8 cellular contexts compared by ENCODE assay signal in genomic region chr1:156608036-156608674, GRCh38. TPM values are rescaled to one million over a fixed set of nuclear protein-coding genes. Genes with fewer than 3 reads are reported as not detected.
DNase-seq lines count a peak whose midpoint lies in the region; ATAC-seq and TF ChIP-seq lines count a peak whose summit lies in the region.

No MANE protein-coding gene starts in this region.

- H3K27ac Mint-ChIP-seq in CD8-positive, alpha-beta T cell: no peak overlapping the region

- peak; percentile 81 for TF ChIP-seq RAD21 in SK-N-SH (IDR thresholded peaks at IDR 0.05; ENCODE audit: low read length)

- no peaks in the 10 kb centered on the region for H4K20me1 ChIP-seq in SK-N-SH (ENCODE audit: insufficient read depth)

- no peaks in the 10 kb centered on the region for H3K36me3 ChIP-seq in CD8-positive, alpha-beta T cell (ENCODE audit: insufficient read depth, low read length)
- H3K36me3 ChIP-seq in SK-N-SH (replicated peaks in 1 of 2; ENCODE audit: control insufficient read depth in 1 of 2, insufficient read depth in 2 of 2, low read length in 1 of 2): no peaks in the 10 kb centered on the region
- no peaks in the 10 kb centered on the region for H3K36me3 ChIP-seq in adrenal gland (replicated peaks in 1 of 2)
- no peaks in the 10 kb centered on the region for H3K36me3 ChIP-seq in heart left ventricle

- peaks cover 8% of the 10 kb centered on the region for H3K4me1 ChIP-seq in CD8-positive, alpha-beta T cell (ENCODE audit: insufficient read depth, low read length)
- H3K4me1 ChIP-seq in SK-N-SH (ENCODE audit: control insufficient read depth in 1 of 2, insufficient read depth in 2 of 2, low read depth in 1 of 2, low read length in 1 of 2) (peaks cover 0 to 2% of the 10 kb centered on the region in 2 experiments; a peak in 1 of 4 replicates), adrenal gland (replicated peaks in 1 of 2) (no peaks in the 10 kb centered on the region), heart left ventricle (peaks cover 0 to 8% (median 4%) of the 10 kb centered on the region in 12 donors)

- no peak overlapping the region for H3K9ac ChIP-seq in SK-N-SH

- H2AFZ ChIP-seq in SK-N-SH (ENCODE audit: low read depth): peak overlapping the region; percentile 33

- TF ChIP-seq POLR2A in adrenal gland (IDR thresholded peaks at IDR 0.05) (no peak), heart left ventricle (IDR thresholded peaks at IDR 0.05) (no peak)

- H3K27me3 Mint-ChIP-seq in CD8-positive, alpha-beta T cell (ENCODE audit: low read depth): peaks cover 9% of the 10 kb centered on the region

- intact Hi-C loops in CD8-positive, alpha-beta T cell (cut with DNase I, micrococcal nuclease): loop anchor here (1.0 to 2.0 kb wide), 4 partner anchors 24 to 161 kb away; no protein-coding TSS in a partner anchor
- intact Hi-C loops in adrenal gland (cut with DNase I) (no loop called here), heart left ventricle (cut with DNase I) (loop anchor here (1.0 to 10.0 kb wide), 9 partner anchors 103 to 223 kb away; partner anchors contain the start of gene MEF2D (in 1 of the 10))

- DNase-seq in CD8-positive, alpha-beta T cell: peak; percentile 37 to 74 (median 64)
- peak; percentile 59 for DNase-seq in NCI-H1105 (lab: John Stamatoyannopoulos, UW)
- DNase-seq in SK-N-SH: peak; percentile 65
- peak; percentile 62 to 83 (median 70) for DNase-seq in adrenal gland
- DNase-seq in heart left ventricle: peak in 4 of 5 donors; percentile 41 to 63 (median 60)
- peak; percentile 71 for DNase-seq in renal cortical epithelial cell (ENCODE audit: low read depth)

- ATAC-seq in CD8-positive, alpha-beta T cell: peak; percentile 95
- peak; percentile 81 for ATAC-seq in GM21515 (IDR thresholded peaks at IDR 0.05; ENCODE audit: unreplicated experiment)
- ATAC-seq in heart left ventricle: peak; percentile 89 to 94 (median 91)
- ATAC-seq in GM19023 (IDR thresholded peaks at IDR 0.05; ENCODE audit: unreplicated experiment): no peak

- no peaks in the 10 kb centered on the region for H3K9me2 ChIP-seq in SK-N-SH

- CTCF ChIA-PET in CD8-positive, alpha-beta T cell (lab: Charles Lee): interaction anchor here (0.6 to 2.1 kb wide), 39 partner anchors 9 to 350 kb away, joined by 3 to 58 read pairs (median 4); partner anchors contain the start of genes NAXE and TTC24
- CTCF ChIA-PET in SK-N-SH (lab: Yijun Ruan, JAX): interaction anchor here (0.6 to 3.2 kb wide), 34 partner anchors 9 to 237 kb away, joined by 3 to 104 read pairs (median 6); partner anchors contain the start of genes HAPLN2, IQGAP3, MEF2D and NAXE

- no peak overlapping the region for H3K4me3 Mint-ChIP-seq in CD8-positive, alpha-beta T cell

- H3K9me3 ChIP-seq in CD8-positive, alpha-beta T cell (ENCODE audit: low read length): no peaks in the 10 kb centered on the region
- H3K9me3 ChIP-seq in SK-N-SH (no peaks in the 10 kb centered on the region), adrenal gland (replicated peaks in 1 of 3) (no peaks in the 10 kb centered on the region), heart left ventricle (no peaks in the 10 kb centered on the region)

- peaks cover 11% of the 10 kb centered on the region for H3K4me1 Mint-ChIP-seq in CD8-positive, alpha-beta T cell (ENCODE audit: low read depth)

- no peak for TF ChIP-seq EP300 in SK-N-SH (IDR thresholded peaks at IDR 0.05; ENCODE audit: borderline replicate concordance in 1 of 2, low read depth in 1 of 2, low read length in 1 of 2)

- no peaks in the 10 kb centered on the region for H3K27me3 ChIP-seq in CD8-positive, alpha-beta T cell (ENCODE audit: insufficient read depth, low read length)
- no peaks in the 10 kb centered on the region for H3K27me3 ChIP-seq in SK-N-SH (ENCODE audit: insufficient read depth)
- H3K27me3 ChIP-seq in adrenal gland: peaks cover 10% of the 10 kb centered on the region
- no peaks in the 10 kb centered on the region for H3K27me3 ChIP-seq in heart left ventricle

- no peaks in the 10 kb centered on the region for H3K9me3 Mint-ChIP-seq in CD8-positive, alpha-beta T cell

- no peak overlapping the region for H3K4me3 ChIP-seq in CD8-positive, alpha-beta T cell (ENCODE audit: low read depth, low read length)
- H3K4me3 ChIP-seq in SK-N-SH (ENCODE audit: low read depth in 2 of 2, low read length in 1 of 2): peak overlapping the region in 1 of 2 experiments; percentile 18; a peak in 1 of 4 replicates
- H3K4me3 ChIP-seq in adrenal gland: no peak overlapping the region
- H3K4me3 ChIP-seq in heart left ventricle: no peak overlapping the region

- 0 out of 2 replicates have a peak overlapping the region, but pooled peaks have one; percentile 12 for H3K4me2 ChIP-seq in SK-N-SH

- POLR2A ChIA-PET in CD8-positive, alpha-beta T cell (lab: Charles Lee): interaction anchor here (0.6 to 2.1 kb wide), 5 partner anchors 16 to 162 kb away, joined by 3 to 17 read pairs (median 4); partner anchors contain the start of gene NAXE
- POLR2A ChIA-PET in SK-N-SH (lab: Yijun Ruan, JAX): interaction anchor here (1.1 kb wide), 1 partner anchor 16 kb away, joined by 3 read pairs; the partner anchor contains the start of gene NAXE

- peaks cover 11% of the 10 kb centered on the region for H3F3A ChIP-seq in SK-N-SH (replicated peaks; ENCODE audit: insufficient read depth)

- TF ChIP-seq CTCF in CD8-positive, alpha-beta T cell (IDR thresholded peaks at IDR 0.05): peak; percentile 88
- TF ChIP-seq CTCF in SK-N-SH (IDR thresholded peaks at IDR 0.05) (peak; percentile 81), adrenal gland (IDR thresholded peaks at IDR 0.05) (peak; percentile 68 to 92 (median 82)), heart left ventricle (IDR thresholded peaks at IDR 0.05) (peak; percentile 55 to 84 (median 76))

- H3K79me2 ChIP-seq in SK-N-SH (ENCODE audit: insufficient read depth): no peaks in the 10 kb centered on the region

- WGBS in SK-N-SH (ENCODE audit: low lambda C conversion rate): 22% methylated on average over 7 of the region's 7 CpGs
- WGBS in adrenal gland, 4 donors: 28 to 29% (median 28%) methylated on average over 7 of the region's 7 CpGs
- WGBS in heart left ventricle, 4 donors: 29 to 34% (median 32%) methylated on average over 7 of the region's 7 CpGs

- no peak overlapping the region for H3K27ac ChIP-seq in CD8-positive, alpha-beta T cell (ENCODE audit: low read depth, low read length)
- no peak overlapping the region for H3K27ac ChIP-seq in SK-N-SH (ENCODE audit: low read depth in 2 of 2, low read length in 1 of 2)
- no peak overlapping the region for H3K27ac ChIP-seq in adrenal gland
- H3K27ac ChIP-seq in heart left ventricle: no peak overlapping the region

- no peaks in the 10 kb centered on the region for H3K36me3 Mint-ChIP-seq in CD8-positive, alpha-beta T cell

TF ChIP-seq in SK-N-SH, 30 proteins besides CTCF, POLR2A, EP300 and RAD21:
- TF ChIP-seq NFIC (IDR thresholded peaks at IDR 0.05; ENCODE audit: borderline replicate concordance) (no peak), MXI1 (IDR thresholded peaks at IDR 0.05; ENCODE audit: low read depth, low read length) (0 out of 2 replicates have a peak, but pooled peaks have one; percentile 18), SMC3 (IDR thresholded peaks at IDR 0.05; ENCODE audit: low read depth, low read length) (peak; percentile 90)

RNA-seq across cellular contexts. Expression of gene GPATCH4, which starts 6.9 kb away (rescaled TPM):
- 10 to 100 TPM; 46.4 to 46.7 TPM for total RNA-seq in CD8-positive, alpha-beta T cell
- polyA plus RNA-seq in SK-N-SH (2012; rRNA removed) (36.6 and 46.8 TPM in 2 replicates), adrenal gland (10 to 100 TPM; 13.9 to 72.2 (median 39.3) TPM), heart left ventricle (10 to 100 TPM; 21.6 to 67.5 TPM)
- polyA plus RNA-seq in SK-N-SH (2012; cell fraction: cytosol; rRNA removed): 45.1 and 47.1 TPM in 2 replicates
- polyA plus RNA-seq in SK-N-SH (2012; cell fraction: nucleus; rRNA removed): 41.7 and 60.0 TPM in 2 replicates
- total RNA-seq in adrenal gland (10 to 100 TPM in 7 of 8 donors, 1 to 10 TPM in 1; 7.8 to 42.4 (median 26.3) TPM), heart left ventricle (10 to 100 TPM in 8 of 9 donors, 1 to 10 TPM in 1; 8.8 to 30.1 (median 12.6) TPM), renal cortical epithelial cell (13.5 and 33.8 TPM in 2 replicates)

RNA-seq across cellular contexts. Expression of gene HAPLN2, which starts 11.1 kb away (rescaled TPM):
- total RNA-seq in CD8-positive, alpha-beta T cell: under 1 TPM; 0.24 to 0.39 TPM
- polyA plus RNA-seq in SK-N-SH (2012; rRNA removed) (0.10 and 0.20 TPM in 2 replicates), adrenal gland (1 to 10 TPM in 2 of 3 donors, not detected in 1; 2.2 to 3.1 TPM), heart left ventricle (1 to 10 TPM; 1.2 to 3.0 TPM)
- not detected in 2 replicates for polyA plus RNA-seq in SK-N-SH (2012; cell fraction: cytosol; rRNA removed)
- 0.98 and 1.1 TPM in 2 replicates for polyA plus RNA-seq in SK-N-SH (2012; cell fraction: nucleus; rRNA removed)
- total RNA-seq in adrenal gland (1 to 10 TPM in 2 of 8 donors, under 1 TPM in 3, not detected in 3; 0.27 to 1.5 (median 0.74) TPM), heart left ventricle (1 to 10 TPM in 4 of 9 donors, under 1 TPM in 5; 0.52 to 2.4 (median 0.95) TPM), renal cortical epithelial cell (not detected in 2 replicates)

RNA-seq across cellular contexts. Expression of gene NAXE, which starts 16.6 kb away (rescaled TPM):
- 10 to 100 TPM; 18.4 TPM for total RNA-seq in CD8-positive, alpha-beta T cell
- polyA plus RNA-seq in SK-N-SH (2012; rRNA removed) (68.5 and 98.4 TPM in 2 replicates), adrenal gland (100 to 1,000 TPM in 1 of 3 donors, 10 to 100 TPM in 2; 49.4 to 124 (median 69.9) TPM), heart left ventricle (100 to 1,000 TPM in 1 of 2 donors, 10 to 100 TPM in 1; 75.8 to 101 TPM)
- polyA plus RNA-seq in SK-N-SH (2012; cell fraction: cytosol; rRNA removed): 66.1 and 89.0 TPM in 2 replicates
- polyA plus RNA-seq in SK-N-SH (2012; cell fraction: nucleus; rRNA removed): 57.4 and 64.6 TPM in 2 replicates
- total RNA-seq in adrenal gland (100 to 1,000 TPM in 5 of 8 donors, 10 to 100 TPM in 3; 88.7 to 132 (median 107) TPM), heart left ventricle (100 to 1,000 TPM in 5 of 9 donors, 10 to 100 TPM in 4; 87.4 to 141 (median 111) TPM), renal cortical epithelial cell (92.9 and 138 TPM in 2 replicates)

RNA-seq across cellular contexts. Expression of gene TTC24, which starts 28.6 kb away (rescaled TPM):
- total RNA-seq in CD8-positive, alpha-beta T cell: 10 to 100 TPM; 21.3 to 21.5 TPM
- not detected in 2 replicates for polyA plus RNA-seq in SK-N-SH (2012; rRNA removed)
- polyA plus RNA-seq in SK-N-SH (2012; cell fraction: cytosol; rRNA removed): not detected in 2 replicates
- polyA plus RNA-seq in SK-N-SH (2012; cell fraction: nucleus; rRNA removed): not detected in 2 replicates
- not detected for total RNA-seq in adrenal gland
- polyA plus RNA-seq in adrenal gland: under 1 TPM in 1 of 3 donors, not detected in 2; 0.20 TPM
- under 1 TPM in 1 of 9 donors, not detected in 8; 0.19 TPM for total RNA-seq in heart left ventricle
- polyA plus RNA-seq in heart left ventricle: not detected
- not detected in 2 replicates for total RNA-seq in renal cortical epithelial cell

RNA-seq across cellular contexts. Expression of gene BCAN, which starts 33.8 kb away (rescaled TPM):
- not detected for total RNA-seq in CD8-positive, alpha-beta T cell
- polyA plus RNA-seq in SK-N-SH (2012; rRNA removed) (0.13 and 0.25 TPM in 2 replicates), adrenal gland (10 to 100 TPM in 1 of 3 donors, 1 to 10 TPM in 2; 2.4 to 24.9 (median 8.9) TPM), heart left ventricle (under 1 TPM; 0.10 to 0.15 TPM)
- 0.08 and 0.25 TPM in 2 replicates for polyA plus RNA-seq in SK-N-SH (2012; cell fraction: cytosol; rRNA removed)
- polyA plus RNA-seq in SK-N-SH (2012; cell fraction: nucleus; rRNA removed): 0.10 and 0.20 TPM in 2 replicates
- total RNA-seq in adrenal gland (10 to 100 TPM in 3 of 8 donors, under 1 TPM in 3, not detected in 2; 0.11 to 36.3 (median 8.2) TPM), heart left ventricle (under 1 TPM in 4 of 9 donors, not detected in 5; 0.09 to 0.27 (median 0.15) TPM), renal cortical epithelial cell (3.7 TPM in 1 of 2 replicates, not detected in the other)

Comparison
In these comparisons a context has a peak if more than half of its experiments do, and no peak if none do; other contexts are left out.
1. intact Hi-C loops: an anchor here in CD8-positive, alpha-beta T cell (1.0 to 2.0 kb wide) and heart left ventricle (1.0 to 10.0 kb wide); none called in adrenal gland.